Comparison of ENCODE assay signal across 24 cellular contexts in the genomic region with DNA sequence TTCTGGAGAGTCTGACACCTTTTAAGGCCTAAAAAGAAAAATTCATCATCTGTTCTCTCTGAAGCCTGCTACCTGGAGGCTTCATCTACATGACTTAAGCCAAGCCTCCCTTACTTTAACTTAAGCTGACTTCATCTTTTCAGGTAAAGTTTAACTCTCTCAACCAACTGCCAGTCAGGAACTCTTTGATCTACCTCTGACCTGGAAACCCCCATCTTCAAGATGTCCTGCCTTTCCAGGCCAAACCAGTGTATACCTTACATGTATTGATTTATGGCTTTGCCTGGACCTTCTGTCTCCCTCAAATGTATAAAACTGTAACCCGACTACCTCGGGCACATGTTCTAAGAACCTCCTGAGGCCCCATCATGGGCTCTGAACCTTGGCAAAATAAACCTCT.
"Had no signal": no experiment of that assay in that cellular context is flagged by ENCODE, and none has a peak within 500 bp of the region (broad histone marks: within the 10 kb centered on the region; RNA-seq: fewer than 3 reads in every experiment).

No MANE protein-coding gene starts in this region.

- FAIRE-seq: astrocyte, bronchial epithelial cell had no signal

- H3K36me3 ChIP-seq: colonic mucosa, uterus had no signal

- H3K4me3 ChIP-seq: colonic mucosa, dorsolateral prefrontal cortex, gastroesophageal sphincter, heart left ventricle, right lobe of liver, skin epidermis, stomach, uterus had no signal

- H3K9me3 ChIP-seq: colonic mucosa, gastroesophageal sphincter, heart left ventricle, right lobe of liver, stomach, uterus had no signal

- H3K4me1 ChIP-seq: colonic mucosa, gastroesophageal sphincter, heart left ventricle, right lobe of liver, stomach, uterus had no signal

- H3K27me3 ChIP-seq: colonic mucosa, dorsolateral prefrontal cortex, gastroesophageal sphincter, heart left ventricle, right lobe of liver, stomach, uterus had no signal

- DNase-seq: activated CD4-positive, alpha-beta T cell treated with anti-CD3 and anti-CD28 coated beads for 4 hours; activated CD4-positive, alpha-beta T cell treated with anti-CD3 and anti-CD28 coated beads, Interleukin-2, amount 50 U/mL, for 48 hours; activated CD4-positive, CD25-positive, alpha-beta regulatory T cell; activated CD8-positive, alpha-beta memory T cell treated with anti-CD3 and anti-CD28 coated beads, Interleukin-2, amount 50 U/mL, for 48 hours; activated naive CD4-positive, alpha-beta T cell treated with Interleukin-2 at 50 U/mL for 16 hours; activated naive CD8-positive, alpha-beta T cell treated with anti-CD3 and anti-CD28 coated beads for 36 hours; activated T-cell treated with anti-CD3 and anti-CD28 coated beads, Interleukin-2, amount 50 U/mL, for 4 hours; colonic mucosa; dorsolateral prefrontal cortex; heart left ventricle; kidney glomerular epithelial cell; left ventricle myocardium superior; nucleus accumbens; right lobe of liver; stimulated activated CD4-positive, alpha-beta T cell treated with anti-CD3 and anti-CD28 coated beads, Interleukin-1b, Interleukin-23, amount 100 ng/mL, for 48 hours; stomach; T-helper 17 cell; trophoblast cell; uterus had no signal

- H3K27ac ChIP-seq: colonic mucosa, dorsolateral prefrontal cortex, gastroesophageal sphincter, heart left ventricle, right lobe of liver, skin epidermis, stomach, uterus had no signal

- ATAC-seq: activated T-cell treated with anti-CD3 and anti-CD28 coated beads, Interleukin-2, amount 50 U/mL, for 4 hours; gastroesophageal sphincter; heart left ventricle; left ventricle myocardium superior; right lobe of liver; stimulated activated effector memory CD8-positive, alpha-beta T cell treated with anti-CD3 and anti-CD28 coated beads, Interleukin-12 subunit alpha, Interleukin-12 subunit beta, amount 100 ng/mL, for 72 hours; T-helper 17 cell had no signal
